ENCODE assay signal across 9 cellular contexts in the genomic region with DNA sequence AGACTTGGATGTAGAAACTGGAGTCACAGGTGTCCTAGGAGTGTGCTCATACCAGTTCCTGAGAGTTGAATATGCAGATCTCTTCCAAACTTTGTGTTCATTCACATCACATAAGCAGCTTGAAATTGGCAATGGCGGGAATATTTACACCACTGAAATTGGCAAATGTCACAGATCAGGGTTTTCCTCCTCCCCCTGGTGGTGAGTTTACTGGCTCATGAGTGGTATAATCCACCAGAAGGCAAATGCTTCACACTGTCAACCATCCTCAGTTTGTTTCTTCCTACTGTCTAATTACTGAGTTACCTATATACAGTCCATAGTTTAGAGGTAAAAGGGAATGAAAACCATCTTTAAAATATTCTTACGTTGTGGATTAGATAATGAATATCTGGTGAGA.
DNase-seq lines count a peak whose midpoint lies in the region; ATAC-seq, FAIRE-seq and TF ChIP-seq lines count a peak whose summit lies in the region.
"Had no signal": no experiment of that assay in that cellular context is flagged by ENCODE, and none has a peak within 500 bp of the region (broad histone marks: within the 10 kb centered on the region; RNA-seq: fewer than 3 reads in every experiment).

No MANE protein-coding gene starts in this region.

- H3K27ac Mint-ChIP-seq in CD4-positive, CD25-positive, alpha-beta regulatory T cell = no peak overlapping the region

- H3K9me2 ChIP-seq in Loucy (replicated peaks; ENCODE audit: low read depth, low read length) = no peaks in the 10 kb centered on the region

- peaks cover 6% of the 10 kb centered on the region for H3K27me3 Mint-ChIP-seq in CD4-positive, CD25-positive, alpha-beta regulatory T cell

- H4K20me1 ChIP-seq in Loucy (ENCODE audit: insufficient read depth, low read length, poor library complexity, severe bottlenecking) = no peaks in the 10 kb centered on the region

- no peak overlapping the region for H3K4me3 Mint-ChIP-seq in CD4-positive, CD25-positive, alpha-beta regulatory T cell

- peak overlapping the region; percentile 5; the same call in 1 of the 2 replicates for H2AFZ ChIP-seq in Loucy (ENCODE audit: low read length)

- ATAC-seq in CD4-positive, CD25-positive, alpha-beta regulatory T cell (ENCODE audit: low read depth in 2 of 2) = no peak
- no peak for ATAC-seq in HG02981 (IDR thresholded peaks at IDR 0.05; ENCODE audit: unreplicated experiment)
- ATAC-seq in GM19023 (IDR thresholded peaks at IDR 0.05; ENCODE audit: unreplicated experiment) = no peak

- no peak overlapping the region for H3K4me2 ChIP-seq in Loucy (ENCODE audit: low read depth, low read length, poor library complexity, severe bottlenecking)

- H3K4me1 ChIP-seq in CD4-positive, CD25-positive, alpha-beta regulatory T cell (ENCODE audit: control insufficient read depth, insufficient read depth, low read length, poor library complexity, severe bottlenecking) = no peaks in the 10 kb centered on the region
- H3K4me1 ChIP-seq in Loucy (ENCODE audit: insufficient read depth, low read length, poor library complexity, severe bottlenecking) = no peaks in the 10 kb centered on the region

- H3K27ac ChIP-seq in CD4-positive, CD25-positive, alpha-beta regulatory T cell (ENCODE audit: insufficient read depth, low read length, poor library complexity, severe bottlenecking) = no peak overlapping the region

- H3K4me3 ChIP-seq in CD4-positive, CD25-positive, alpha-beta regulatory T cell (ENCODE audit: low read depth, low read length) = no peak overlapping the region
- H3K4me3 ChIP-seq in Loucy (ENCODE audit: low read length, poor library complexity, severe bottlenecking) = no peak overlapping the region

- H3K9ac ChIP-seq in Loucy (ENCODE audit: low read depth, low read length, poor library complexity, severe bottlenecking) = no peak overlapping the region

- no peak for FAIRE-seq in GM19239 (lab: Jason Lieb, UNC)

- DNase-seq in CD4-positive, CD25-positive, alpha-beta regulatory T cell = peak; percentile 7 to 37 (median 25)
- DNase-seq in GM19239 (ENCODE audit: insufficient read length, low spot score) (peak; percentile 1), dermis blood vessel endothelial cell (peak; percentile 5), NCI-H1436 treated with DMSO at 0.1 percent for 48 hours (lab: John Stamatoyannopoulos, UW) (no peak), NCI-H2171 (lab: John Stamatoyannopoulos, UW) (no peak)
- DNase-seq: SHP77 had no signal

- H3F3A ChIP-seq in Loucy (ENCODE audit: low read depth) = no peaks in the 10 kb centered on the region

- H3K9me3 ChIP-seq in CD4-positive, CD25-positive, alpha-beta regulatory T cell (ENCODE audit: control insufficient read depth in 2 of 2, low read length in 2 of 2) = no peaks in the 10 kb centered on the region
- no peaks in the 10 kb centered on the region for H3K9me3 ChIP-seq in Loucy (ENCODE audit: insufficient read depth, low read depth, low read length)

- H3K36me3 ChIP-seq in CD4-positive, CD25-positive, alpha-beta regulatory T cell (ENCODE audit: control insufficient read depth, insufficient read depth, low read length) = no peaks in the 10 kb centered on the region
- H3K36me3 ChIP-seq in Loucy (ENCODE audit: insufficient read depth, low read length) = no peaks in the 10 kb centered on the region

- TF ChIP-seq CTCF in Loucy (conservative IDR thresholded peaks at IDR 0.05; ENCODE audit: low read length) = peak; percentile 83

- H3K9me3 Mint-ChIP-seq in CD4-positive, CD25-positive, alpha-beta regulatory T cell = no peaks in the 10 kb centered on the region

- H3K79me2 ChIP-seq in Loucy (ENCODE audit: insufficient read depth, low read length) = no peaks in the 10 kb centered on the region

- H3K4me1 Mint-ChIP-seq in CD4-positive, CD25-positive, alpha-beta regulatory T cell = peaks cover 0 to 4% (median under 1%) of the 10 kb centered on the region in 4 donors

- H3K27me3 ChIP-seq in CD4-positive, CD25-positive, alpha-beta regulatory T cell (ENCODE audit: control insufficient read depth, insufficient read depth, low read length) = no peaks in the 10 kb centered on the region
- no peaks in the 10 kb centered on the region for H3K27me3 ChIP-seq in Loucy (ENCODE audit: insufficient read depth, low read length, poor library complexity, severe bottlenecking)

- no peaks in the 10 kb centered on the region for H3K36me3 Mint-ChIP-seq in CD4-positive, CD25-positive, alpha-beta regulatory T cell

Comparison
In these comparisons a context has a peak if more than half of its experiments do, and no peak if none do; other contexts are left out.
1. DNase-seq: peak in CD4-positive, CD25-positive, alpha-beta regulatory T cell (3 of 3), GM19239 (single experiment) and dermis blood vessel endothelial cell (single experiment); none in NCI-H1436 treated with DMSO at 0.1 percent for 48 hours (single experiment) and NCI-H2171 (single experiment).